In genomic region chr13:75855216-75855615, GRCh38 we compare ENCODE assay signal across 27 cellular contexts.
"Had no signal": no experiment of that assay in that cellular context is flagged by ENCODE, and none has a peak within 500 bp of the region (broad histone marks: within the 10 kb centered on the region; RNA-seq: fewer than 3 reads in every experiment).

No MANE protein-coding gene starts in this region.

- H3K27ac ChIP-seq: adrenal gland, ascending aorta, breast epithelium had no signal

- H3K27me3 Mint-ChIP-seq: activated CD4-positive, alpha-beta memory T cell treated with anti-CD3 and anti-CD28 coated beads for 36 hours; activated CD4-positive, alpha-beta T cell treated with anti-CD3 and anti-CD28 coated beads for 36 hours; activated CD4-positive, alpha-beta T cell treated with anti-CD3 and anti-CD28 coated beads, Interleukin-2, amount 10 ng/mL, durations not matched to agents 24 days and 14 days; activated CD8-positive, alpha-beta memory T cell treated with anti-CD3 and anti-CD28 coated beads, Interleukin-2, amount 10 ng/mL, durations not matched to agents 7 days and 5 days; activated naive CD4-positive, alpha-beta T cell treated with anti-CD3 and anti-CD28 coated beads, Interleukin-2, amount 50 U/mL, for 24 hours; activated naive CD8-positive, alpha-beta T cell treated with anti-CD3 and anti-CD28 coated beads for 36 hours; activated naive CD8-positive, alpha-beta T cell treated with anti-CD3 and anti-CD28 coated beads, Interleukin-2, amount 50 U/mL, for 24 hours; brain; central memory CD8-positive, alpha-beta T cell had no signal

- H3K36me3 Mint-ChIP-seq: activated naive CD8-positive, alpha-beta T cell treated with anti-CD3 and anti-CD28 coated beads for 36 hours had no signal

- ATAC-seq: activated CD4-positive, alpha-beta T cell treated with anti-CD3 and anti-CD28 coated beads for 36 hours; activated CD8-positive, alpha-beta memory T cell treated with anti-CD3 and anti-CD28 coated beads, Interleukin-2, amount 10 ng/mL, durations not matched to agents 7 days and 5 days; activated CD8-positive, alpha-beta T cell treated with anti-CD3 and anti-CD28 coated beads, Interleukin-2, amount 10 ng/mL, durations not matched to agents 7 days and 5 days; activated naive CD8-positive, alpha-beta T cell treated with anti-CD3 and anti-CD28 coated beads, Interleukin-2, amount 50 U/mL, for 24 hours had no signal

- H3K4me3 ChIP-seq: adrenal gland, ascending aorta, breast epithelium had no signal

- H3K4me1 Mint-ChIP-seq: activated CD4-positive, alpha-beta T cell treated with anti-CD3 and anti-CD28 coated beads for 36 hours; activated CD4-positive, alpha-beta T cell treated with anti-CD3 and anti-CD28 coated beads, Interleukin-2, amount 10 ng/mL, durations not matched to agents 24 days and 14 days; activated CD8-positive, alpha-beta memory T cell treated with anti-CD3 and anti-CD28 coated beads, Interleukin-2, amount 10 ng/mL, durations not matched to agents 7 days and 5 days; activated naive CD4-positive, alpha-beta T cell treated with anti-CD3 and anti-CD28 coated beads, Interleukin-2, amount 50 U/mL, for 24 hours; activated naive CD8-positive, alpha-beta T cell treated with anti-CD3 and anti-CD28 coated beads for 36 hours; activated naive CD8-positive, alpha-beta T cell treated with anti-CD3 and anti-CD28 coated beads, Interleukin-2, amount 50 U/mL, for 24 hours; central memory CD8-positive, alpha-beta T cell had no signal

- H3K27me3 ChIP-seq: adrenal gland, ascending aorta, breast epithelium had no signal

- DNase-seq: activated CD4-positive, alpha-beta memory T cell treated with anti-CD3 and anti-CD28 coated beads for 36 hours; activated CD4-positive, alpha-beta T cell treated with anti-CD3 and anti-CD28 coated beads for 36 hours; activated CD4-positive, alpha-beta T cell treated with anti-CD3 and anti-CD28 coated beads, Interleukin-2, amount 10 ng/mL, durations not matched to agents 24 days and 14 days; activated CD4-positive, CD25-positive, alpha-beta regulatory T cell; activated CD4-positive, CD25-positive, alpha-beta regulatory T cell treated with anti-CD3 and anti-CD28 coated beads, Interleukin-2, amount 50 U/mL, for 72 hours; activated CD8-positive, alpha-beta memory T cell treated with anti-CD3 and anti-CD28 coated beads, Interleukin-2, amount 10 ng/mL, durations not matched to agents 7 days and 5 days; activated CD8-positive, alpha-beta memory T cell treated with anti-CD3 and anti-CD28 coated beads, Interleukin-2, amount 50 U/mL, for 4 hours; activated CD8-positive, alpha-beta T cell treated with anti-CD3 and anti-CD28 coated beads, Interleukin-2, amount 10 ng/mL, durations not matched to agents 7 days and 5 days; activated effector memory CD4-positive, alpha-beta T cell treated with anti-CD3 and anti-CD28 coated beads, Interleukin-2, amount 50 U/mL, for 16 hours; activated naive CD4-positive, alpha-beta T cell treated with anti-CD3 and anti-CD28 coated beads for 36 hours; activated naive CD8-positive, alpha-beta T cell treated with anti-CD3 and anti-CD28 coated beads for 36 hours; activated naive CD8-positive, alpha-beta T cell treated with anti-CD3 and anti-CD28 coated beads, Interleukin-2, amount 50 U/mL, for 24 hours; activated T-cell treated with anti-CD3 and anti-CD28 coated beads, Interleukin-2, amount 50 U/mL, for 1 hour; activated T-cell treated with anti-CD3 and anti-CD28 coated beads, Interleukin-2, amount 50 U/mL, for 48 hours; adrenal gland; cortex of kidney; dermis blood vessel endothelial cell; effector CD8-positive, alpha-beta T cell; foreskin fibroblast; T-helper 2 cell had no signal

- H3K9me3 Mint-ChIP-seq: activated CD4-positive, alpha-beta memory T cell treated with anti-CD3 and anti-CD28 coated beads for 36 hours; activated CD4-positive, alpha-beta T cell treated with anti-CD3 and anti-CD28 coated beads, Interleukin-2, amount 10 ng/mL, durations not matched to agents 24 days and 14 days; activated naive CD4-positive, alpha-beta T cell treated with anti-CD3 and anti-CD28 coated beads for 36 hours; activated naive CD4-positive, alpha-beta T cell treated with anti-CD3 and anti-CD28 coated beads, Interleukin-2, amount 50 U/mL, for 24 hours; activated naive CD8-positive, alpha-beta T cell treated with anti-CD3 and anti-CD28 coated beads for 36 hours; activated naive CD8-positive, alpha-beta T cell treated with anti-CD3 and anti-CD28 coated beads, Interleukin-2, amount 50 U/mL, for 24 hours; activated T-helper 1 cell treated with anti-CD3 and anti-CD28 coated beads, Interleukin-12 subunit alpha, Interleukin-12 subunit beta, Interleukin-2, Interleukin-4 antibody, amounts not matched to agents 30 ng/mL and 10 ng/mL and 1 ng/mL, durations not matched to agents 14 hours and 24 hours and 36 hours; activated T-helper 2 cell treated with anti-CD3 and anti-CD28 coated beads, Interferon-gamma antibody, Interleukin-2, Interleukin-4, amounts not matched to agents 10 μg/mL and 5 μg/mL and 100 μg/mL, durations not matched to agents 14 hours and 24 hours and 36 hours; brain; central memory CD8-positive, alpha-beta T cell had no signal

- H3K27ac Mint-ChIP-seq: activated CD4-positive, alpha-beta memory T cell treated with anti-CD3 and anti-CD28 coated beads for 36 hours; activated CD4-positive, alpha-beta T cell treated with anti-CD3 and anti-CD28 coated beads for 36 hours; activated CD4-positive, alpha-beta T cell treated with anti-CD3 and anti-CD28 coated beads, Interleukin-2, amount 10 ng/mL, durations not matched to agents 24 days and 14 days; activated CD8-positive, alpha-beta memory T cell treated with anti-CD3 and anti-CD28 coated beads, Interleukin-2, amount 10 ng/mL, durations not matched to agents 7 days and 5 days; activated CD8-positive, alpha-beta T cell treated with anti-CD3 and anti-CD28 coated beads, Interleukin-2, amount 10 ng/mL, durations not matched to agents 7 days and 5 days; activated naive CD4-positive, alpha-beta T cell treated with anti-CD3 and anti-CD28 coated beads for 36 hours; activated naive CD4-positive, alpha-beta T cell treated with anti-CD3 and anti-CD28 coated beads, Interleukin-2, amount 50 U/mL, for 24 hours; activated naive CD8-positive, alpha-beta T cell treated with anti-CD3 and anti-CD28 coated beads for 36 hours; activated naive CD8-positive, alpha-beta T cell treated with anti-CD3 and anti-CD28 coated beads, Interleukin-2, amount 50 U/mL, for 24 hours; activated T-helper 1 cell treated with anti-CD3 and anti-CD28 coated beads, Interleukin-12 subunit alpha, Interleukin-12 subunit beta, Interleukin-2, Interleukin-4 antibody, amounts not matched to agents 30 ng/mL and 10 ng/mL and 1 ng/mL, durations not matched to agents 14 hours and 24 hours and 36 hours; activated T-helper 2 cell treated with anti-CD3 and anti-CD28 coated beads, Interferon-gamma antibody, Interleukin-2, Interleukin-4, amounts not matched to agents 10 μg/mL and 5 μg/mL and 100 μg/mL, durations not matched to agents 14 hours and 24 hours and 36 hours had no signal

- H3K4me3 Mint-ChIP-seq: activated CD4-positive, alpha-beta memory T cell treated with anti-CD3 and anti-CD28 coated beads for 36 hours; activated CD4-positive, alpha-beta T cell treated with anti-CD3 and anti-CD28 coated beads for 36 hours; activated CD4-positive, alpha-beta T cell treated with anti-CD3 and anti-CD28 coated beads, Interleukin-2, amount 10 ng/mL, durations not matched to agents 24 days and 14 days; activated CD8-positive, alpha-beta memory T cell treated with anti-CD3 and anti-CD28 coated beads, Interleukin-2, amount 10 ng/mL, durations not matched to agents 7 days and 5 days; activated CD8-positive, alpha-beta T cell treated with anti-CD3 and anti-CD28 coated beads, Interleukin-2, amount 10 ng/mL, durations not matched to agents 7 days and 5 days; activated naive CD4-positive, alpha-beta T cell treated with anti-CD3 and anti-CD28 coated beads for 36 hours; activated naive CD4-positive, alpha-beta T cell treated with anti-CD3 and anti-CD28 coated beads, Interleukin-2, amount 50 U/mL, for 24 hours; activated naive CD8-positive, alpha-beta T cell treated with anti-CD3 and anti-CD28 coated beads for 36 hours; activated naive CD8-positive, alpha-beta T cell treated with anti-CD3 and anti-CD28 coated beads, Interleukin-2, amount 50 U/mL, for 24 hours; activated T-helper 1 cell treated with anti-CD3 and anti-CD28 coated beads, Interleukin-12 subunit alpha, Interleukin-12 subunit beta, Interleukin-2, Interleukin-4 antibody, amounts not matched to agents 30 ng/mL and 10 ng/mL and 1 ng/mL, durations not matched to agents 14 hours and 24 hours and 36 hours; brain; central memory CD8-positive, alpha-beta T cell had no signal
